ENCODE assay signal across 26 cellular contexts in genomic region chr12:90868626-90869025, GRCh38.
"Had no signal": no experiment of that assay in that cellular context is flagged by ENCODE, and none has a peak within 500 bp of the region (broad histone marks: within the 10 kb centered on the region; RNA-seq: fewer than 3 reads in every experiment).

No MANE protein-coding gene starts in this region.

- DNase-seq: stimulated activated CD4-positive, alpha-beta T cell treated with anti-CD3 and anti-CD28 coated beads, Interleukin-2, amount 100 ng/mL, for 48 hours; stimulated activated CD4-positive, alpha-beta T cell treated with anti-CD3 and anti-CD28 coated beads, Interleukin-4, amount 100 ng/mL, for 1 hour; stimulated activated CD4-positive, alpha-beta T cell treated with anti-CD3 and anti-CD28 coated beads, Interleukin-4, amount 100 ng/mL, for 24 hours; stimulated activated CD4-positive, alpha-beta T cell treated with anti-CD3 and anti-CD28 coated beads, Interleukin-4, amount 100 ng/mL, for 4 hours; stimulated activated CD8-positive, alpha-beta memory T cell treated with anti-CD3 and anti-CD28 coated beads, Interleukin-4, amount 100 ng/mL, for 48 hours; stimulated activated naive B cell treated with anti-CD40 and anti-IgM and Interleukin-4, amounts not matched to agents 10 μg/mL and 1 μg/mL and 100 μg/mL, for 72 hours; stimulated activated naive CD4-positive, alpha-beta T cell; stimulated activated naive CD4-positive, alpha-beta T cell treated with Interleukin-2 at 50 U/mL for 16 hours; stimulated activated naive CD8-positive, alpha-beta T cell treated with anti-CD3 and anti-CD28 coated beads, Interleukin-15, amount 100 ng/mL, for 72 hours; stimulated activated naive CD8-positive, alpha-beta T cell treated with anti-CD3 and anti-CD28 coated beads, Interleukin-15, Interleukin-2, amounts not matched to agents 100 U/mL and 50 U/mL, for 24 hours; stomach; substantia nigra; testis; thyroid gland; tibial artery; transverse colon; trophoblast cell; upper lobe of left lung; upper lobe of right lung; uterus had no signal

- H3K36me3 ChIP-seq: stomach, suprapubic skin, thoracic aorta, thyroid gland, tibial artery, tibial nerve, transverse colon, upper lobe of left lung, upper lobe of right lung, uterus, vagina had no signal

- H3K9me3 ChIP-seq: stomach, suprapubic skin, testis, thoracic aorta, thyroid gland, tibial artery, tibial nerve, transverse colon, upper lobe of left lung, upper lobe of right lung, uterus, vagina had no signal

- H3K27me3 ChIP-seq: stomach, suprapubic skin, testis, thyroid gland, tibial artery, tibial nerve, transverse colon, upper lobe of left lung, upper lobe of right lung, uterus, vagina had no signal

- H3K4me3 ChIP-seq: stomach, suprapubic skin, testis, thoracic aorta, thyroid gland, tibial artery, tibial nerve, transverse colon, upper lobe of left lung, upper lobe of right lung, uterus, vagina had no signal

- ATAC-seq: stimulated activated effector memory CD8-positive, alpha-beta T cell treated with anti-CD3 and anti-CD28 coated beads, Interleukin-12 subunit alpha, Interleukin-12 subunit beta, amount 100 ng/mL, for 72 hours; stimulated activated memory B cell treated with anti-CD40 and anti-IgM and Interleukin-4, amounts not matched to agents 10 μg/mL and 1 μg/mL and 100 μg/mL, for 72 hours; stimulated activated naive B cell treated with anti-CD40 and anti-IgM and Interleukin-4, amounts not matched to agents 10 μg/mL and 1 μg/mL and 100 μg/mL, for 72 hours; stimulated activated naive CD8-positive, alpha-beta T cell treated with anti-CD3 and anti-CD28 coated beads, Interleukin-15, amount 100 ng/mL, for 72 hours; stimulated activated naive CD8-positive, alpha-beta T cell treated with anti-CD3 and anti-CD28 coated beads, Interleukin-15, Interleukin-2, amounts not matched to agents 100 U/mL and 50 U/mL, for 24 hours; upper lobe of right lung had no signal

- H3K4me1 ChIP-seq: stomach, suprapubic skin, testis, thyroid gland, tibial artery, tibial nerve, transverse colon, upper lobe of left lung, upper lobe of right lung, uterus, vagina had no signal

- H3K27ac ChIP-seq: stomach, suprapubic skin, testis, thoracic aorta, thyroid gland, tibial artery, tibial nerve, transverse colon, upper lobe of left lung, upper lobe of right lung, uterus, vagina had no signal
